Comparison of ENCODE assay signal across 21 cellular contexts in genomic region chr12:22794017-22794416, GRCh38.
DNase-seq lines count a peak whose midpoint lies in the region; ATAC-seq, FAIRE-seq and TF ChIP-seq lines count a peak whose summit lies in the region.
"Had no signal": no experiment of that assay in that cellular context is flagged by ENCODE, and none has a peak within 500 bp of the region (broad histone marks: within the 10 kb centered on the region; RNA-seq: fewer than 3 reads in every experiment).

No MANE protein-coding gene starts in this region.

- no peak for TF ChIP-seq CTCF in A549 (IDR thresholded peaks at IDR 0.05)
- TF ChIP-seq CTCF in IMR-90 (conservative IDR thresholded peaks at IDR 0.05; ENCODE audit: low read depth, low read length), result no peak
- no peak for TF ChIP-seq CTCF in K562 (IDR thresholded peaks at IDR 0.05 in 2 of 3, conservative IDR thresholded peaks at IDR 0.05 in 1 of 3; ENCODE audit: insufficient read depth in 2 of 3, low read depth in 1 of 3, low read length in 3 of 3)

- FAIRE-seq in A549 (lab: Jason Lieb, UNC) (no peak), K562 (lab: Jason Lieb, UNC) (no peak)
- FAIRE-seq: A204.1, D721Med, G401.6, GM12891 had no signal

- TF ChIP-seq RAD21 in A549 (conservative IDR thresholded peaks at IDR 0.05 in 1 of 2, IDR thresholded peaks at IDR 0.05 in 1 of 2), result no peak
- no peak for TF ChIP-seq RAD21 in IMR-90 (IDR thresholded peaks at IDR 0.05; ENCODE audit: low read length)
- no peak for TF ChIP-seq RAD21 in K562 (CRISPR knock-in tag; conservative IDR thresholded peaks at IDR 0.05 in 1 of 2, IDR thresholded peaks at IDR 0.05 in 1 of 2)

- no peak overlapping the region for H2BK15ac ChIP-seq in IMR-90 (ENCODE audit: low read depth, low read length)

- no peak for TF ChIP-seq POLR2A in A549 (IDR thresholded peaks at IDR 0.05; ENCODE audit: low read length)
- no peak for TF ChIP-seq POLR2A in IMR-90 (IDR thresholded peaks at IDR 0.05; ENCODE audit: low read depth, low read length)
- no peak for TF ChIP-seq POLR2A in K562 (conservative IDR thresholded peaks at IDR 0.05)

- DNase-seq in A549 (ENCODE audit: low read depth in 1 of 2, low spot score in 1 of 2), result no peak
- no peak for DNase-seq in IMR-90
- DNase-seq in K562 (ENCODE audit: extremely low read depth in 1 of 4, low spot score in 3 of 4), result no peak
- DNase-seq in effector memory CD8-positive, alpha-beta T cell, result no peak
- DNase-seq: 8988T; AML-193; Caco-2; Calu3; CD4-positive, alpha-beta T cell; CD8-positive, alpha-beta T cell; DMS79 treated with DMSO at 0.1 percent for 48 hours; GF-D8 had no signal

- H4K5ac ChIP-seq in IMR-90 (ENCODE audit: low read depth, low read length), result no peak overlapping the region

- H3K4me3 Mint-ChIP-seq in effector memory CD8-positive, alpha-beta T cell, result no peak overlapping the region
- H3K4me3 Mint-ChIP-seq: B cell; CD4-positive, alpha-beta T cell; CD8-positive, alpha-beta T cell had no signal

- H2AK5ac ChIP-seq in IMR-90 (ENCODE audit: low read depth, low read length), result no peak overlapping the region

- no peak overlapping the region for H3K4me2 ChIP-seq in A549
- no peak overlapping the region for H3K4me2 ChIP-seq in IMR-90 (ENCODE audit: low read depth, low read length)
- no peak overlapping the region for H3K4me2 ChIP-seq in K562 (ENCODE audit: insufficient read depth, low read length)
- H3K4me2 ChIP-seq: BLaER1 treated with 17β-estradiol and CSF1 and Interleukin-3, amounts not matched to agents 10 nM and 100 nM had no signal

- H3K27ac ChIP-seq in A549 (no peak overlapping the region), IMR-90 (ENCODE audit: insufficient read depth, low read length) (no peak overlapping the region), K562 (ENCODE audit: extremely low read depth, low read depth, low read length) (no peak overlapping the region)
- H3K27ac ChIP-seq: BLaER1 treated with 17β-estradiol and CSF1 and Interleukin-3, amounts not matched to agents 10 nM and 100 nM; C4-2B had no signal

- H3K36me3 Mint-ChIP-seq in effector memory CD8-positive, alpha-beta T cell (ENCODE audit: insufficient read depth), result no peaks in the 10 kb centered on the region
- H3K36me3 Mint-ChIP-seq: CD8-positive, alpha-beta T cell had no signal

- H4K8ac ChIP-seq in IMR-90 (ENCODE audit: low read depth in 2 of 2, low read length in 2 of 2), result no peak overlapping the region

- WGBS in A549 (ENCODE audit: missing lambda C conversion rate), result 91% methylated on average over 1 of the region's 1 CpG
- no CpG with 5 or more reads among the region's 1 CpG for WGBS in IMR-90 (ENCODE audit: extremely low coverage in 2 of 2, insufficient read length in 1 of 2), 2 experiments
- 21% methylated on average over 1 of the region's 1 CpG for WGBS in K562 (ENCODE audit: insufficient coverage, low coverage, missing lambda C conversion rate)

- no peak overlapping the region for H4K91ac ChIP-seq in IMR-90 (ENCODE audit: insufficient read depth, low read depth, low read length)

- H2AFZ ChIP-seq in IMR-90 (replicated peaks; ENCODE audit: low read length, poor library complexity) (no peak overlapping the region), K562 (ENCODE audit: low read depth, low read length) (no peak overlapping the region)

- no TSS peak for BruUV-seq in IMR-90 (replicated peaks; lab: Mats Ljungman, UMichigan)
- BruUV-seq in K562 (replicated peaks; lab: Mats Ljungman, UMichigan), result no TSS peak

- H2BK20ac ChIP-seq in IMR-90 (ENCODE audit: low read depth, low read length), result no peak overlapping the region

- H3K56ac ChIP-seq in IMR-90 (ENCODE audit: extremely low read depth, insufficient read depth, low read length), result no peak overlapping the region

- no peaks in the 10 kb centered on the region for H3K79me2 ChIP-seq in K562 (ENCODE audit: control insufficient read depth, insufficient read depth, low read length)

- H3K27me3 ChIP-seq in IMR-90 (ENCODE audit: control insufficient read depth, insufficient read depth, low read length) (no peaks in the 10 kb centered on the region), K562 (ENCODE audit: control insufficient read depth in 2 of 2, insufficient read depth in 2 of 2, low read length in 2 of 2) (no peaks in the 10 kb centered on the region)
- H3K27me3 ChIP-seq: BLaER1 treated with 17β-estradiol and CSF1 and Interleukin-3, amounts not matched to agents 10 nM and 100 nM had no signal

- H3K4me1 Mint-ChIP-seq in effector memory CD8-positive, alpha-beta T cell (ENCODE audit: low read depth in 2 of 2), result no peaks in the 10 kb centered on the region

- H3K18ac ChIP-seq in IMR-90 (ENCODE audit: low read depth, low read length), result no peak overlapping the region

- CTCF ChIA-PET in A549 (lab: Yijun Ruan, JAX) (no interaction called here), IMR-90 (lab: Yijun Ruan, JAX) (no interaction called here), K562 (lab: Yijun Ruan, JAX; ENCODE audit: low intra/inter-chr PET ratio) (no interaction called here)

- H2BK120ac ChIP-seq in IMR-90 (ENCODE audit: low read depth, low read length), result no peak overlapping the region

- no peak overlapping the region for H3K4me3 ChIP-seq in A549
- no peak overlapping the region for H3K4me3 ChIP-seq in IMR-90 (ENCODE audit: insufficient read depth, low read depth, low read length)
- no peak overlapping the region for H3K4me3 ChIP-seq in K562
- H3K4me3 ChIP-seq: BLaER1 treated with 17β-estradiol and CSF1 and Interleukin-3, amounts not matched to agents 10 nM and 100 nM had no signal

- in situ Hi-C loops in IMR-90 (cut with MboI; ENCODE audit: low sequenced_read_pairs) (no loop called here), K562 (cut with MboI) (no loop called here)

- peaks cover 13 to 19% of the 10 kb centered on the region in 2 donors for H3K27me3 Mint-ChIP-seq in effector memory CD8-positive, alpha-beta T cell

- H3K4me1 ChIP-seq in A549, result no peaks in the 10 kb centered on the region
- H3K4me1 ChIP-seq in IMR-90 (ENCODE audit: control insufficient read depth, insufficient read depth, low read length), result no peaks in the 10 kb centered on the region
- no peaks in the 10 kb centered on the region for H3K4me1 ChIP-seq in K562 (replicated peaks in 1 of 2; ENCODE audit: control insufficient read depth in 2 of 2, insufficient read depth in 2 of 2, low read length in 2 of 2)
- H3K4me1 ChIP-seq: Caco-2 had no signal

- intact Hi-C loops in IMR-90 (cut with micrococcal nuclease), result no loop called here
- intact Hi-C loops in K562 (cut with micrococcal nuclease), result no loop called here

- H3K14ac ChIP-seq in IMR-90 (replicated peaks; ENCODE audit: low read depth, low read length), result no peak overlapping the region

- no peaks in the 10 kb centered on the region for H4K20me1 ChIP-seq in IMR-90 (ENCODE audit: insufficient read depth, low read length)
- no peaks in the 10 kb centered on the region for H4K20me1 ChIP-seq in K562 (replicated peaks; ENCODE audit: control insufficient read depth, insufficient read depth, low read length)
- H4K20me1 ChIP-seq: BLaER1 treated with 17β-estradiol and CSF1 and Interleukin-3, amounts not matched to agents 10 nM and 100 nM had no signal

- H2AK9ac ChIP-seq in IMR-90 (replicated peaks; ENCODE audit: low read depth, low read length, poor library complexity), result no peak overlapping the region

- no peaks in the 10 kb centered on the region for H3K9me3 Mint-ChIP-seq in effector memory CD8-positive, alpha-beta T cell
- H3K9me3 Mint-ChIP-seq: CD4-positive, alpha-beta T cell; CD8-positive, alpha-beta T cell had no signal

- H3K9ac ChIP-seq in IMR-90 (ENCODE audit: low read depth, low read length) (no peak overlapping the region), K562 (ENCODE audit: insufficient read depth in 1 of 2, low read depth in 2 of 2, low read length in 2 of 2) (no peak overlapping the region)
- H3K9ac ChIP-seq: BLaER1 treated with 17β-estradiol and CSF1 and Interleukin-3, amounts not matched to agents 10 nM and 100 nM had no signal

- no peak overlapping the region for H3K4ac ChIP-seq in IMR-90 (ENCODE audit: low read depth, low read length)

- H3K9me3 ChIP-seq in A549 (no peaks in the 10 kb centered on the region), IMR-90 (ENCODE audit: control insufficient read depth, insufficient read depth, low read length) (no peaks in the 10 kb centered on the region), K562 (replicated peaks; ENCODE audit: control insufficient read depth, insufficient read depth, low read depth, low read length) (no peaks in the 10 kb centered on the region)
- H3K9me3 ChIP-seq: BLaER1 treated with 17β-estradiol and CSF1 and Interleukin-3, amounts not matched to agents 10 nM and 100 nM; Caco-2 had no signal

- no peak overlapping the region for H3K23ac ChIP-seq in IMR-90 (ENCODE audit: low read depth, low read length)

- dilution Hi-C loops in IMR-90 (cut with HindIII; ENCODE audit: low sequenced_read_pairs, unreplicated experiment), result no loop called here

- ATAC-seq in A549 (no peak), IMR-90 (ENCODE audit: low read depth) (no peak), K562 (no peak), GM19023 (IDR thresholded peaks at IDR 0.05; ENCODE audit: unreplicated experiment) (no peak), HG03039 (IDR thresholded peaks at IDR 0.05; ENCODE audit: unreplicated experiment) (no peak)
- no peak for ATAC-seq in effector memory CD8-positive, alpha-beta T cell (replicated peaks)
- ATAC-seq: CD8-positive, alpha-beta T cell had no signal

- POLR2A ChIA-PET in A549 (lab: Yijun Ruan, JAX), result no interaction called here
- POLR2A ChIA-PET in IMR-90 (lab: Charles Lee; ENCODE audit: unreplicated experiment), result no interaction called here
- POLR2A ChIA-PET in K562 (lab: Yijun Ruan, JAX), result no interaction called here

- no peak overlapping the region for H2BK5ac ChIP-seq in IMR-90 (ENCODE audit: low read depth, low read length, poor library complexity, severe bottlenecking)

- no peaks in the 10 kb centered on the region for H3K9me1 ChIP-seq in IMR-90 (ENCODE audit: insufficient read depth, low read length)
- no peaks in the 10 kb centered on the region for H3K9me1 ChIP-seq in K562 (ENCODE audit: control insufficient read depth, insufficient read depth, low read length)

- H3K36me3 ChIP-seq in IMR-90 (ENCODE audit: control insufficient read depth, insufficient read depth, low read length), result no peaks in the 10 kb centered on the region
- no peaks in the 10 kb centered on the region for H3K36me3 ChIP-seq in K562 (ENCODE audit: control insufficient read depth, insufficient read depth, low read length)
- H3K36me3 ChIP-seq: BLaER1 treated with 17β-estradiol and CSF1 and Interleukin-3, amounts not matched to agents 10 nM and 100 nM had no signal

- no peak overlapping the region for H3K27ac Mint-ChIP-seq in effector memory CD8-positive, alpha-beta T cell
- H3K27ac Mint-ChIP-seq: B cell; CD4-positive, alpha-beta T cell; CD8-positive, alpha-beta T cell had no signal

- H3K79me1 ChIP-seq in IMR-90 (ENCODE audit: low read depth in 1 of 2, low read length in 2 of 2), result no peaks in the 10 kb centered on the region

- TF ChIP-seq EP300 in A549 (IDR thresholded peaks at IDR 0.05), result no peak
- TF ChIP-seq EP300 in K562 (IDR thresholded peaks at IDR 0.05; ENCODE audit: low read length), result no peak

TF ChIP-seq in A549, 52 proteins besides CTCF, POLR2A, EP300 and RAD21 (continues in another document):
- no peak for TF ChIP-seq HOXA7 (CRISPR knock-in tag; IDR thresholded peaks at IDR 0.05)

TF ChIP-seq in IMR-90, 13 proteins besides CTCF, POLR2A, EP300 and RAD21 (continues in another document):
- no peak for TF ChIP-seq MXI1 (IDR thresholded peaks at IDR 0.05; ENCODE audit: borderline replicate concordance, low read depth, low read length)

TF ChIP-seq in K562, 482 proteins besides CTCF, POLR2A, EP300 and RAD21 (continues in another document):
- no peak for TF ChIP-seq ZNF324 (CRISPR knock-in tag; IDR thresholded peaks at IDR 0.05)
- no peak for TF ChIP-seq GABPA (tag; conservative IDR thresholded peaks at IDR 0.05; ENCODE audit: low read depth)

Comparison
In these comparisons a context has a peak if more than half of its experiments do, and no peak if none do; other contexts are left out.
1. Of the 35 proteins assayed by ChIP-seq in both K562 and A549: peak only in K562: none; only in A549: none; in both: CEBPB; in neither: 34.